8 cellular contexts compared by ENCODE assay signal in genomic region chr11:68314203-68314885, GRCh38. TPM values are rescaled to one million over a fixed set of nuclear protein-coding genes. Genes with fewer than 3 reads are reported as not detected.
A peak's percentile ranks its signal among the peaks of the same experiment; 100 is the strongest.
DNase-seq lines count a peak whose midpoint lies in the region; ATAC-seq and TF ChIP-seq lines count a peak whose summit lies in the region.

No MANE protein-coding gene starts in this region.

- peak overlapping the region; percentile 99 for H3K27ac ChIP-seq in Panc1 (ENCODE audit: low read length)
- peak overlapping the region; percentile 88 to 90 (median 90) for H3K27ac ChIP-seq in esophagus muscularis mucosa (replicated peaks in 1 of 4)
- H3K27ac ChIP-seq in trophoblast cell (ENCODE audit: low read depth, low read length), result peak overlapping the region; percentile 40

- peak overlapping the region; percentile 73 to 75 for H3K4me3 ChIP-seq in Panc1 (ENCODE audit: low read depth in 2 of 2, low read length in 2 of 2)
- peak overlapping the region; percentile 67 to 86 (median 76) for H3K4me3 ChIP-seq in esophagus muscularis mucosa
- H3K4me3 ChIP-seq in trophoblast cell (ENCODE audit: low read depth, low read length), result no peak overlapping the region

- H3K4me2 ChIP-seq in trophoblast cell (ENCODE audit: low read length), result peak overlapping the region; percentile 100

- CTCF ChIA-PET in Panc1 (lab: Charles Lee), result interaction anchor here (0.9 to 1.5 kb wide), 3 partner anchors 11 to 18 kb away, joined by 3 to 4 read pairs (median 3); no protein-coding TSS in a partner anchor

- in situ Hi-C loops in Panc1 (cut with HindIII; ENCODE audit: low pct_unique_long_range_greater_than_20kb, low sequenced_read_pairs), result no loop called here

- intact Hi-C loops in Panc1 (cut with micrococcal nuclease; ENCODE audit: unreplicated experiment) (no loop called here), esophagus muscularis mucosa (cut with DNase I) (loop anchor here (2.0 to 5.0 kb wide), 3 partner anchors 42 to 83 kb away; partner anchors contain the start of gene C11orf24)

- no peak overlapping the region for H3K9ac ChIP-seq in trophoblast cell (ENCODE audit: low read length)

- H2BK120ac ChIP-seq in trophoblast cell (ENCODE audit: insufficient read depth, low read length, poor library complexity), result no peak overlapping the region

- no peak overlapping the region for H4K8ac ChIP-seq in trophoblast cell (ENCODE audit: low read depth, low read length)

- 14% methylated on average over 15 of the region's 17 CpGs for WGBS in esophagus muscularis mucosa
- no CpG with 5 or more reads among the region's 17 CpGs for WGBS in trophoblast cell (ENCODE audit: extremely low coverage, insufficient coverage, insufficient read length)

- H3K79me1 ChIP-seq in trophoblast cell (ENCODE audit: low read length), result peaks cover 5% of the 10 kb centered on the region

- peak overlapping the region; percentile 24 for H3K4ac ChIP-seq in trophoblast cell (ENCODE audit: low read depth, low read length)

- ATAC-seq in Panc1, result peak; percentile 51

- H2BK5ac ChIP-seq in trophoblast cell (ENCODE audit: low read depth, low read length, poor library complexity), result no peak overlapping the region

- POLR2A ChIA-PET in Panc1 (lab: Charles Lee), result interaction anchor here (0.6 kb wide), 1 partner anchor 811 kb away, joined by 3 read pairs; no protein-coding TSS in a partner anchor

- no peak overlapping the region for H4K12ac ChIP-seq in trophoblast cell (ENCODE audit: low read depth, low read length)

- TSS peak; percentile 89 for BruUV-seq in Panc1 (replicated peaks; lab: Mats Ljungman, UMichigan)

- H3K79me2 ChIP-seq in trophoblast cell (ENCODE audit: control insufficient read depth, insufficient read depth, low read length, poor library complexity), result peaks cover 8% of the 10 kb centered on the region

- H3K36me3 ChIP-seq in Panc1 (ENCODE audit: control insufficient read depth, insufficient read depth, low read length) (no peaks in the 10 kb centered on the region), esophagus muscularis mucosa (no peaks in the 10 kb centered on the region), trophoblast cell (ENCODE audit: control insufficient read depth in 1 of 2, insufficient read depth in 2 of 2, low read length in 2 of 2) (peaks cover 0 to 1% of the 10 kb centered on the region in 2 experiments)

- no peak for TF ChIP-seq POLR2A in esophagus muscularis mucosa (IDR thresholded peaks at IDR 0.05; ENCODE audit: low read depth)

- H3K9me3 ChIP-seq in Panc1 (ENCODE audit: control insufficient read depth, insufficient read depth, low read depth, low read length) (no peaks in the 10 kb centered on the region), esophagus muscularis mucosa (no peaks in the 10 kb centered on the region), trophoblast cell (ENCODE audit: insufficient read depth, low read depth, low read length) (no peaks in the 10 kb centered on the region)

- H3K27me3 ChIP-seq in Panc1 (ENCODE audit: control insufficient read depth, insufficient read depth, low read length) (no peaks in the 10 kb centered on the region), esophagus muscularis mucosa (no peaks in the 10 kb centered on the region), trophoblast cell (ENCODE audit: insufficient read depth, low read length) (no peaks in the 10 kb centered on the region)

- H3K23ac ChIP-seq in trophoblast cell (ENCODE audit: low read length), result no peak overlapping the region

- peak overlapping the region; percentile 5 for H3K18ac ChIP-seq in trophoblast cell (ENCODE audit: low read length)

- H4K91ac ChIP-seq in trophoblast cell (ENCODE audit: low read depth, low read length), result peak overlapping the region; percentile 33

- no peak for TF ChIP-seq EP300 in esophagus muscularis mucosa (IDR thresholded peaks at IDR 0.05)

- H2AK5ac ChIP-seq in trophoblast cell (ENCODE audit: low read length), result no peak overlapping the region

- H2AFZ ChIP-seq in trophoblast cell (ENCODE audit: insufficient read depth, low read length, poor library complexity), result no peak overlapping the region

- no peak overlapping the region for H3K14ac ChIP-seq in trophoblast cell (ENCODE audit: low read length)

- no peak for TF ChIP-seq CTCF in Panc1 (IDR thresholded peaks at IDR 0.05)
- no peak for TF ChIP-seq CTCF in esophagus muscularis mucosa (IDR thresholded peaks at IDR 0.05)

- no peak overlapping the region for H2BK12ac ChIP-seq in trophoblast cell (ENCODE audit: low read length)

- H3K4me1 ChIP-seq in Panc1 (ENCODE audit: control insufficient read depth, insufficient read depth, low read length) (peaks cover 56% of the 10 kb centered on the region), esophagus muscularis mucosa (peaks cover 54 to 67% (median 56%) of the 10 kb centered on the region in 4 donors), trophoblast cell (ENCODE audit: control insufficient read depth in 1 of 2, insufficient read depth in 2 of 2, low read length in 2 of 2) (peaks cover 21 to 25% of the 10 kb centered on the region in 2 experiments)

- DNase-seq in EH (ENCODE audit: low read depth) (peak; percentile 19), Panc1 (ENCODE audit: low read depth, low spot score) (no peak), esophagus muscularis mucosa (ENCODE audit: extremely low spot score) (no peak), trophoblast cell (no peak), SW 1271 (lab: John Stamatoyannopoulos, UW) (no peak), GOT3 (lab: John Stamatoyannopoulos, UW) (no peak)
- no peak for DNase-seq in stimulated activated CD8-positive, alpha-beta memory T cell treated with anti-CD3 and anti-CD28 coated beads, Interleukin-4, amount 100 ng/mL, for 48 hours
- DNase-seq in activated CD4-positive, CD25-positive, alpha-beta regulatory T cell treated with anti-CD3 and anti-CD28 coated beads, Interleukin-2, amount 50 U/mL, for 72 hours, result no peak

RNA-seq across cellular contexts. Expression of gene LRP5, which starts 2.0 kb away (rescaled TPM):
- total RNA-seq in Panc1 (2021; ENCODE audit: unreplicated experiment), result 171 TPM
- 357 TPM for polyA plus RNA-seq in Panc1 (2012; ENCODE audit: insufficient read length)
- total RNA-seq in esophagus muscularis mucosa, result 10 to 100 TPM; 34.0 to 78.4 (median 56.2) TPM
- 16.1 and 17.7 TPM in 2 replicates for polyA plus RNA-seq in trophoblast cell (2013)

RNA-seq across cellular contexts. Expression of gene C11orf24, which starts 42.6 kb away (rescaled TPM):
- 53.1 TPM for total RNA-seq in Panc1 (2021; ENCODE audit: unreplicated experiment)
- polyA plus RNA-seq in Panc1 (2012; ENCODE audit: insufficient read length), result 48.1 TPM
- 10 to 100 TPM; 27.0 to 41.5 (median 31.5) TPM for total RNA-seq in esophagus muscularis mucosa
- polyA plus RNA-seq in trophoblast cell (2013), result 50.4 and 51.7 TPM in 2 replicates

Comparison
In these comparisons a context has a peak if more than half of its experiments do, and no peak if none do; other contexts are left out.
1. H3K27ac ChIP-seq: peak in every context shown above with its lines; median percentile 99 in Panc1; 90 in esophagus muscularis mucosa; 40 in trophoblast cell.